ENCODE assay signal across 22 cellular contexts in the genomic region with DNA sequence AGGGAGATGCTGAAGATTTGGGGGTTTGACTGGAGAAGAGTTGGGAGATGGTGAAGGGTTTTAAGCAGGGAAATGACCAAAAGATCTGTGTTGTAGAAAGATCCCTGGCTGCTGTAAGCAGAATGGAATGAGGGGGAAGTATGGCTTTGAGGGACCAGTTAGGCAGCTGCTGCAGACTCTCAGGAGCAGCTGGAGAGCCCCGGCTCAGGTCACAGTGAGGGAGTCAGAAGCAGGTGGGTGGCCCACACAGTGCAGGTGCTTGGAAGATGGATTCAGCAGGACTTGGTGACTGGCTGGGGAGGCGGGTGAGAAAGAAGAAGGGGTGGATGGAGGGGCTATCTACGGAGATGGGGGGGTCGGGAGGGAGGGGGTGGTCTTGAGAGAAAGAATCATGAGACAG. TPM values are rescaled to one million over a fixed set of nuclear protein-coding genes. Genes with fewer than 3 reads are reported as not detected.
DNase-seq lines count a peak whose midpoint lies in the region; ATAC-seq and TF ChIP-seq lines count a peak whose summit lies in the region.
"Had no signal": no experiment of that assay in that cellular context is flagged by ENCODE, and none has a peak within 500 bp of the region (broad histone marks: within the 10 kb centered on the region; RNA-seq: fewer than 3 reads in every experiment).

No MANE protein-coding gene starts in this region.

- WGBS in mesodermal cell (ENCODE audit: insufficient coverage in 2 of 2), 2 experiments: 75 to 99% methylated on average over 1 to 4 of the region's 4 CpGs

- peaks cover 10% of the 10 kb centered on the region for H3K9me3 ChIP-seq in mesodermal cell (ENCODE audit: control insufficient read depth, low read length)
- peaks cover 0 to 7% of the 10 kb centered on the region in 2 donors for H3K9me3 ChIP-seq in right atrium auricular region

- no peak overlapping the region for H3K4me3 ChIP-seq in mesodermal cell (ENCODE audit: extremely low read depth, insufficient read depth, low read length, poor library complexity, severe bottlenecking)
- H3K4me3 ChIP-seq in right atrium auricular region: no peak overlapping the region
- H3K4me3 ChIP-seq: cardiac muscle cell, gastroesophageal sphincter, left lung, Peyer's patch had no signal

- no peaks in the 10 kb centered on the region for H3K36me3 Mint-ChIP-seq in immature natural killer cell
- H3K36me3 Mint-ChIP-seq: activated naive CD8-positive, alpha-beta T cell treated with anti-CD3 and anti-CD28 coated beads, Interleukin-2, amount 10 ng/mL, durations not matched to agents 7 days and 5 days had no signal

- no peaks in the 10 kb centered on the region for H3K4me1 Mint-ChIP-seq in immature natural killer cell
- H3K4me1 Mint-ChIP-seq: activated CD4-positive, alpha-beta T cell treated with anti-CD3 and anti-CD28 coated beads for 36 hours; activated T-helper 17 cell treated with anti-CD3 and anti-CD28 coated beads, Interleukin-2, amount 50 U/mL, for 72 hours; stimulated activated naive CD8-positive, alpha-beta T cell treated with anti-CD3 and anti-CD28 coated beads, Interleukin-15, amount 100 ng/mL, for 72 hours had no signal

- H3K27me3 ChIP-seq in right atrium auricular region: no peaks in the 10 kb centered on the region
- H3K27me3 ChIP-seq: cardiac muscle cell, gastroesophageal sphincter, left lung, Peyer's patch had no signal

- peak overlapping the region; percentile 41 for H3K27ac ChIP-seq in mesodermal cell (ENCODE audit: low read depth, low read length, severe bottlenecking)
- no peak overlapping the region for H3K27ac ChIP-seq in right atrium auricular region
- H3K27ac ChIP-seq: cardiac muscle cell, gastroesophageal sphincter, left lung, Peyer's patch had no signal

- no peak for ATAC-seq in HG02938 (IDR thresholded peaks at IDR 0.05; ENCODE audit: unreplicated experiment)
- ATAC-seq: activated CD4-positive, alpha-beta T cell treated with anti-CD3 and anti-CD28 coated beads for 36 hours; activated T-helper 17 cell treated with anti-CD3 and anti-CD28 coated beads, Interleukin-2, amount 50 U/mL, for 72 hours; gastroesophageal sphincter; left lung; stimulated activated naive CD8-positive, alpha-beta T cell treated with anti-CD3 and anti-CD28 coated beads, Interleukin-15, amount 100 ng/mL, for 72 hours had no signal

- H3K9me3 Mint-ChIP-seq in immature natural killer cell: peaks cover 0 to 8% (median 3%) of the 10 kb centered on the region in 6 donors
- H3K9me3 Mint-ChIP-seq: activated T-helper 17 cell treated with anti-CD3 and anti-CD28 coated beads, Interleukin-2, amount 50 U/mL, for 72 hours; stimulated activated naive CD8-positive, alpha-beta T cell treated with anti-CD3 and anti-CD28 coated beads, Interleukin-15, amount 100 ng/mL, for 72 hours had no signal

- H3K27ac Mint-ChIP-seq in immature natural killer cell: no peak overlapping the region
- H3K27ac Mint-ChIP-seq: activated CD4-positive, alpha-beta T cell treated with anti-CD3 and anti-CD28 coated beads for 36 hours; activated naive CD8-positive, alpha-beta T cell treated with anti-CD3 and anti-CD28 coated beads, Interleukin-2, amount 10 ng/mL, durations not matched to agents 7 days and 5 days; activated T-helper 17 cell treated with anti-CD3 and anti-CD28 coated beads, Interleukin-2, amount 50 U/mL, for 72 hours had no signal

- H3K4me1 ChIP-seq in mesodermal cell (ENCODE audit: control insufficient read depth, insufficient read depth, low read length, poor library complexity, severe bottlenecking) (peaks cover 47% of the 10 kb centered on the region), right atrium auricular region (peaks cover 0 to 4% of the 10 kb centered on the region in 2 donors)
- H3K4me1 ChIP-seq: gastroesophageal sphincter, left lung had no signal

- H3K27me3 Mint-ChIP-seq in immature natural killer cell (ENCODE audit: low read depth in 3 of 3): peaks cover 0 to 4% (median 3%) of the 10 kb centered on the region in 3 donors
- H3K27me3 Mint-ChIP-seq: stimulated activated naive CD8-positive, alpha-beta T cell treated with anti-CD3 and anti-CD28 coated beads, Interleukin-15, amount 100 ng/mL, for 72 hours had no signal

- DNase-seq in AG20443 (ENCODE audit: low spot score): peak; percentile 39
- peak; percentile 40 for DNase-seq in GM03348 (ENCODE audit: low spot score)
- DNase-seq in NCI-H69 (lab: John Stamatoyannopoulos, UW): peak; percentile 32
- no peak for DNase-seq in hippocampal formation (lab: John Stamatoyannopoulos, UW)
- DNase-seq in right atrium auricular region (ENCODE audit: low spot score): no peak
- DNase-seq in immature natural killer cell: no peak
- DNase-seq: activated CD4-positive, alpha-beta T cell treated with anti-CD3 and anti-CD28 coated beads for 36 hours; activated naive CD8-positive, alpha-beta T cell treated with anti-CD3 and anti-CD28 coated beads, Interleukin-2, amount 10 ng/mL, durations not matched to agents 7 days and 5 days; Calu3; erythroblast; GF-D8; left lung; NCI-H748 treated with DMSO at 0.1 percent for 48 hours; Peyer's patch; stimulated activated CD4-positive, alpha-beta T cell treated with anti-CD3 and anti-CD28 coated beads, Interleukin-2, amount 100 ng/mL, for 24 hours; stimulated activated naive CD8-positive, alpha-beta T cell treated with anti-CD3 and anti-CD28 coated beads, Interleukin-15, amount 100 ng/mL, for 72 hours had no signal

- H3K36me3 ChIP-seq in mesodermal cell (ENCODE audit: control insufficient read depth, insufficient read depth, low read length): no peaks in the 10 kb centered on the region
- no peaks in the 10 kb centered on the region for H3K36me3 ChIP-seq in right atrium auricular region
- H3K36me3 ChIP-seq: cardiac muscle cell, gastroesophageal sphincter, left lung, Peyer's patch had no signal

- H3K4me3 Mint-ChIP-seq in immature natural killer cell: no peak overlapping the region
- H3K4me3 Mint-ChIP-seq: activated CD4-positive, alpha-beta T cell treated with anti-CD3 and anti-CD28 coated beads for 36 hours; activated naive CD8-positive, alpha-beta T cell treated with anti-CD3 and anti-CD28 coated beads, Interleukin-2, amount 10 ng/mL, durations not matched to agents 7 days and 5 days; activated T-helper 17 cell treated with anti-CD3 and anti-CD28 coated beads, Interleukin-2, amount 50 U/mL, for 72 hours; stimulated activated naive CD8-positive, alpha-beta T cell treated with anti-CD3 and anti-CD28 coated beads, Interleukin-15, amount 100 ng/mL, for 72 hours had no signal

- TF ChIP-seq CTCF in right atrium auricular region (IDR thresholded peaks at IDR 0.05): no peak

RNA-seq across cellular contexts. Expression of gene EDN2, which starts 35.7 kb away (rescaled TPM):
- polyA plus RNA-seq in mesodermal cell (2013, experiment 1 of 2): not detected
- polyA plus RNA-seq in mesodermal cell (2013, experiment 2 of 2): not detected
- under 1 TPM in 1 of 2 donors, not detected in 1; 0.78 TPM for total RNA-seq in right atrium auricular region
- polyA plus RNA-seq in immature natural killer cell: not detected
- total RNA-seq: activated CD4-positive, alpha-beta T cell treated with anti-CD3 and anti-CD28 coated beads for 36 hours; activated naive CD8-positive, alpha-beta T cell treated with anti-CD3 and anti-CD28 coated beads, Interleukin-2, amount 10 ng/mL, durations not matched to agents 7 days and 5 days; activated T-helper 17 cell treated with anti-CD3 and anti-CD28 coated beads, Interleukin-2, amount 50 U/mL, for 72 hours; omental fat pad had no signal

Comparison
In these comparisons a context has a peak if more than half of its experiments do, and no peak if none do; other contexts are left out.
1. DNase-seq: peak in AG20443 (single experiment), GM03348 (single experiment) and NCI-H69 (single experiment); none in hippocampal formation (0 of 2), right atrium auricular region (single experiment) and immature natural killer cell (0 of 3).